25 cellular contexts compared by ENCODE assay signal in genomic region chr7:45149606-45150005, GRCh38. TPM values are rescaled to one million over a fixed set of nuclear protein-coding genes. Genes with fewer than 3 reads are reported as not detected.
"Had no signal": no experiment of that assay in that cellular context is flagged by ENCODE, and none has a peak within 500 bp of the region (broad histone marks: within the 10 kb centered on the region; RNA-seq: fewer than 3 reads in every experiment).

No MANE protein-coding gene starts in this region.

- DNase-seq: activated CD4-positive, alpha-beta T cell treated with anti-CD3 and anti-CD28 coated beads, Interleukin-2, amount 10 ng/mL, durations not matched to agents 7 days and 5 days; activated CD8-positive, alpha-beta memory T cell treated with anti-CD3 and anti-CD28 coated beads, Interleukin-2, amount 10 ng/mL, durations not matched to agents 7 days and 5 days; activated CD8-positive, alpha-beta T cell treated with anti-CD3 and anti-CD28 coated beads for 36 hours; activated T-cell treated with anti-CD3 and anti-CD28 coated beads for 4 hours; anterior cingulate cortex; caudate nucleus; effector memory CD4-positive, alpha-beta T cell; foreskin melanocyte; lower lobe of right lung; mesendoderm; mucosa of descending colon; retina; stimulated activated CD4-positive, alpha-beta T cell treated with anti-CD3 and anti-CD28 coated beads, Interleukin-4, amount 100 ng/mL, for 24 hours; stimulated activated naive CD4-positive, alpha-beta T cell treated with Interleukin-2 at 50 U/mL for 16 hours; substantia nigra had no signal

- H3K4me1 Mint-ChIP-seq: activated CD4-positive, alpha-beta T cell treated with anti-CD3 and anti-CD28 coated beads, Interleukin-2, amount 10 ng/mL, durations not matched to agents 7 days and 5 days; activated CD8-positive, alpha-beta memory T cell treated with anti-CD3 and anti-CD28 coated beads, Interleukin-2, amount 10 ng/mL, durations not matched to agents 7 days and 5 days had no signal

- H3K4me3 Mint-ChIP-seq: activated CD4-positive, alpha-beta T cell treated with anti-CD3 and anti-CD28 coated beads, Interleukin-2, amount 10 ng/mL, durations not matched to agents 7 days and 5 days; activated CD8-positive, alpha-beta memory T cell treated with anti-CD3 and anti-CD28 coated beads, Interleukin-2, amount 10 ng/mL, durations not matched to agents 7 days and 5 days; activated CD8-positive, alpha-beta T cell treated with anti-CD3 and anti-CD28 coated beads for 36 hours; activated T-helper 1 cell treated with anti-CD3 and anti-CD28 coated beads, Interleukin-12 subunit alpha, Interleukin-12 subunit beta, Interleukin-2, Interleukin-4 antibody, amounts not matched to agents 30 ng/mL and 10 ng/mL and 1 ng/mL, durations not matched to agents 14 hours and 24 hours and 36 hours; brain; neural crest cell had no signal

- H3K36me3 Mint-ChIP-seq: activated CD8-positive, alpha-beta memory T cell treated with anti-CD3 and anti-CD28 coated beads, Interleukin-2, amount 10 ng/mL, durations not matched to agents 7 days and 5 days; brain had no signal

- FAIRE-seq: endothelial cell of umbilical vein, urothelium cell line had no signal

- H3K27ac ChIP-seq: lower lobe of right lung, tibial artery had no signal

- H3K9me3 ChIP-seq: lower lobe of right lung, mucosa of descending colon, tibial artery had no signal

- H3K4me3 ChIP-seq: lower lobe of right lung, mucosa of descending colon, tibial artery had no signal

- H3K27ac Mint-ChIP-seq: activated CD4-positive, alpha-beta T cell treated with anti-CD3 and anti-CD28 coated beads, Interleukin-2, amount 10 ng/mL, durations not matched to agents 7 days and 5 days; activated CD8-positive, alpha-beta memory T cell treated with anti-CD3 and anti-CD28 coated beads, Interleukin-2, amount 10 ng/mL, durations not matched to agents 7 days and 5 days; activated CD8-positive, alpha-beta T cell treated with anti-CD3 and anti-CD28 coated beads for 36 hours; activated T-helper 1 cell treated with anti-CD3 and anti-CD28 coated beads, Interleukin-12 subunit alpha, Interleukin-12 subunit beta, Interleukin-2, Interleukin-4 antibody, amounts not matched to agents 30 ng/mL and 10 ng/mL and 1 ng/mL, durations not matched to agents 14 hours and 24 hours and 36 hours; brain; progenitor cell of endocrine pancreas had no signal

- H3K9me3 Mint-ChIP-seq: activated CD4-positive, alpha-beta T cell treated with anti-CD3 and anti-CD28 coated beads, Interleukin-2, amount 10 ng/mL, durations not matched to agents 7 days and 5 days; activated CD8-positive, alpha-beta T cell treated with anti-CD3 and anti-CD28 coated beads for 36 hours; activated T-helper 1 cell treated with anti-CD3 and anti-CD28 coated beads, Interleukin-12 subunit alpha, Interleukin-12 subunit beta, Interleukin-2, Interleukin-4 antibody, amounts not matched to agents 30 ng/mL and 10 ng/mL and 1 ng/mL, durations not matched to agents 14 hours and 24 hours and 36 hours; neural crest cell had no signal

- H3K4me1 ChIP-seq: lower lobe of right lung, tibial artery had no signal

- H3K36me3 ChIP-seq: lower lobe of right lung, tibial artery had no signal

RNA-seq across cellular contexts. Expression of gene RAMP3, which starts 8.0 kb away (rescaled TPM):
- total RNA-seq: activated CD4-positive, alpha-beta T cell treated with anti-CD3 and anti-CD28 coated beads, Interleukin-2, amount 10 ng/mL, durations not matched to agents 7 days and 5 days; activated CD8-positive, alpha-beta memory T cell treated with anti-CD3 and anti-CD28 coated beads, Interleukin-2, amount 10 ng/mL, durations not matched to agents 7 days and 5 days; activated CD8-positive, alpha-beta T cell treated with anti-CD3 and anti-CD28 coated beads for 36 hours; activated T-helper 1 cell treated with anti-CD3 and anti-CD28 coated beads, Interleukin-12 subunit alpha, Interleukin-12 subunit beta, Interleukin-2, Interleukin-4 antibody, amounts not matched to agents 30 ng/mL and 10 ng/mL and 1 ng/mL, durations not matched to agents 14 hours and 24 hours and 36 hours; endothelial cell of umbilical vein; kidney epithelial cell; neural crest cell; osteoblast; progenitor cell of endocrine pancreas; T-helper 2 cell treated with Interferon-gamma antibody and Interleukin-4, amounts not matched to agents 100 ng/mL and 5 ng/mL, for 36 hours had no signal
- polyA plus RNA-seq: endothelial cell of umbilical vein had no signal
